In the genomic region with DNA sequence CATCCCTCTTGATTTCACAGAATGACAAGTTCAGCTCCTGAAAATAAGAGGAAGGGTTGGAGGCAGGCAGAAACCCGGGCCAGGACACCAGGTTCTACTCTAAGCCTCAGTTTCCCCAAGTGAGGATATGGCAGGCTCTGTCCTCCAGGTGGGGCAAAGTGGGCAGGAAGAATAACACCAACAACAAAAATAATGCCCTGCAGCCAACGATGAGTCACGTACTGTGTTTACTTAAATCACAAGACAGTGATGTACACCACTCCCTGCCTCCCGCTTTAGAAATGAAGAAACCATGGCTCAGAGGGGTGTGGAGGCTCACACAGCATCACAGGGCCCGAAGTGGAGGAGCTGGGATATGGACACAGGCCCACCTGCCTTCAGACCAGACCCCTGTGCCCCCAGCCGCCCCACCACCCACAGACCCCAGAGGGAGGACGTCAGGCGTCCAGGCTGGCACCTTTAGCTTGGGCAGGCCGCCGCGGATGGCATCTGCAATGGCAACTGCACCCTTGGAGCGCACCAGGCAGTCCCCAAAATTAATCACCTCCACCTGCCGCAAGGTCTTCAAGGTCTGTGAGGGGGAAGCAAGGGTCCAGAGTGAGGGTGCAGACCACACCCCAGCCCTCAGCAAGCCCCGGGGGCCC, we compare ENCODE assay signal across 16 cellular contexts. TPM values are rescaled to one million over a fixed set of nuclear protein-coding genes. Genes with fewer than 3 reads are reported as not detected.
A peak's percentile ranks its signal among the peaks of the same experiment; 100 is the strongest.
DNase-seq lines count a peak whose midpoint lies in the region; ATAC-seq, FAIRE-seq and TF ChIP-seq lines count a peak whose summit lies in the region.
"Had no signal": no experiment of that assay in that cellular context is flagged by ENCODE, and none has a peak within 500 bp of the region (broad histone marks: within the 10 kb centered on the region; RNA-seq: fewer than 3 reads in every experiment).

No MANE protein-coding gene starts in this region.

- H3K4me1 Mint-ChIP-seq in T-helper 2 cell treated with Interferon-gamma antibody and Interleukin-4, amounts not matched to agents 5 μg/mL and 100 μg/mL, for 36 hours (ENCODE audit: low read depth): no peaks in the 10 kb centered on the region
- H3K4me1 Mint-ChIP-seq: activated CD4-positive, alpha-beta T cell treated with anti-CD3 and anti-CD28 coated beads for 36 hours; CD8-positive, alpha-beta memory T cell had no signal

- no peak for FAIRE-seq in H54 (lab: Jason Lieb, UNC)
- FAIRE-seq: GM18507 had no signal

- H3K9me3 Mint-ChIP-seq in T-helper 2 cell treated with Interferon-gamma antibody and Interleukin-4, amounts not matched to agents 5 μg/mL and 100 μg/mL, for 36 hours: no peaks in the 10 kb centered on the region
- H3K9me3 Mint-ChIP-seq: CD8-positive, alpha-beta memory T cell; stimulated activated naive CD8-positive, alpha-beta T cell treated with anti-CD3 and anti-CD28 coated beads, Interleukin-15, Interleukin-2, amounts not matched to agents 100 ng/mL and 50 ng/mL, for 24 hours had no signal

- H3K4me3 ChIP-seq in adipocyte (ENCODE audit: low read length): no peak overlapping the region
- no peak overlapping the region for H3K4me3 ChIP-seq in dorsolateral prefrontal cortex

- no peak overlapping the region for H3K4me3 Mint-ChIP-seq in T-helper 2 cell treated with Interferon-gamma antibody and Interleukin-4, amounts not matched to agents 5 μg/mL and 100 μg/mL, for 36 hours
- H3K4me3 Mint-ChIP-seq: activated CD4-positive, alpha-beta T cell treated with anti-CD3 and anti-CD28 coated beads for 36 hours; activated naive CD8-positive, alpha-beta T cell; CD8-positive, alpha-beta memory T cell; stimulated activated naive CD8-positive, alpha-beta T cell treated with anti-CD3 and anti-CD28 coated beads, Interleukin-15, Interleukin-2, amounts not matched to agents 100 ng/mL and 50 ng/mL, for 24 hours had no signal

- in situ Hi-C loops in GM13977 (cut with MboI; ENCODE audit: low pct_unique_long_range_greater_than_20kb, low sequenced_read_pairs, unreplicated experiment): no loop called here

- H3K4me1 ChIP-seq in adipocyte (ENCODE audit: control insufficient read depth, insufficient read depth, low read length): peaks cover 3% of the 10 kb centered on the region
- no peaks in the 10 kb centered on the region for H3K4me1 ChIP-seq in foreskin keratinocyte

- intact Hi-C loops in dorsolateral prefrontal cortex (cut with DNase I): no loop called here

- DNase-seq in A172 (ENCODE audit: low spot score) (peak; percentile 68), H54 (ENCODE audit: insufficient read length, low spot score) (peak; percentile 61), adipocyte (ENCODE audit: low read depth) (peak; percentile 75), foreskin keratinocyte (peak in 1 of 2 donors; percentile 76), OCI-M2 (lab: John Stamatoyannopoulos, UW; ENCODE audit: unreplicated experiment) (no peak), GM13977 (ENCODE audit: low spot score) (no peak), dorsolateral prefrontal cortex (no peak)
- DNase-seq in T-helper 2 cell treated with Interferon-gamma antibody and Interleukin-4, amounts not matched to agents 5 μg/mL and 100 μg/mL, for 36 hours (ENCODE audit: low spot score): no peak
- DNase-seq: activated CD4-positive, alpha-beta T cell treated with anti-CD3 and anti-CD28 coated beads for 36 hours; CD8-positive, alpha-beta memory T cell; NCI-H1417; RPMI8226; stimulated activated CD4-positive, alpha-beta T cell treated with anti-CD3 and anti-CD28 coated beads, Interleukin-12 subunit alpha, Interleukin-12 subunit beta, amount 100 ng/mL, for 4 hours had no signal

- TF ChIP-seq CTCF in foreskin keratinocyte (conservative IDR thresholded peaks at IDR 0.05): peak; percentile 66
- TF ChIP-seq CTCF in GM13977 (IDR thresholded peaks at IDR 0.05; ENCODE audit: extremely low read depth, insufficient read depth, missing control alignments): no peak
- no peak for TF ChIP-seq CTCF in dorsolateral prefrontal cortex (IDR thresholded peaks at IDR 0.05 in 54 of 56, conservative IDR thresholded peaks at IDR 0.05 in 2 of 56; ENCODE audit: low read depth in 1 of 56, partially characterized antibody in 56 of 56)

- H3K27me3 Mint-ChIP-seq in T-helper 2 cell treated with Interferon-gamma antibody and Interleukin-4, amounts not matched to agents 5 μg/mL and 100 μg/mL, for 36 hours (ENCODE audit: low read depth): no peaks in the 10 kb centered on the region
- H3K27me3 Mint-ChIP-seq: activated CD4-positive, alpha-beta T cell treated with anti-CD3 and anti-CD28 coated beads for 36 hours; activated naive CD8-positive, alpha-beta T cell; CD8-positive, alpha-beta memory T cell; stimulated activated naive CD8-positive, alpha-beta T cell treated with anti-CD3 and anti-CD28 coated beads, Interleukin-15, Interleukin-2, amounts not matched to agents 100 ng/mL and 50 ng/mL, for 24 hours had no signal

- H3K36me3 Mint-ChIP-seq in T-helper 2 cell treated with Interferon-gamma antibody and Interleukin-4, amounts not matched to agents 5 μg/mL and 100 μg/mL, for 36 hours (ENCODE audit: low read depth): peaks cover 42% of the 10 kb centered on the region
- H3K36me3 Mint-ChIP-seq: activated naive CD8-positive, alpha-beta T cell had no signal

- no peaks in the 10 kb centered on the region for H3K9me3 ChIP-seq in adipocyte (ENCODE audit: control insufficient read depth, low read length)

- no peak overlapping the region for H3K27ac Mint-ChIP-seq in T-helper 2 cell treated with Interferon-gamma antibody and Interleukin-4, amounts not matched to agents 5 μg/mL and 100 μg/mL, for 36 hours
- H3K27ac Mint-ChIP-seq: activated CD4-positive, alpha-beta T cell treated with anti-CD3 and anti-CD28 coated beads for 36 hours; activated naive CD8-positive, alpha-beta T cell had no signal

- TF ChIP-seq POLR2A in H54 (IDR thresholded peaks at IDR 0.05; ENCODE audit: low read depth, low read length): no peak

- peaks cover 88% of the 10 kb centered on the region for H3K36me3 ChIP-seq in adipocyte (ENCODE audit: control insufficient read depth, insufficient read depth, low read length, severe bottlenecking)

- ATAC-seq in foreskin keratinocyte: peak; percentile 79
- ATAC-seq: activated CD4-positive, alpha-beta T cell treated with anti-CD3 and anti-CD28 coated beads for 36 hours had no signal

- no peak overlapping the region for H3K9ac ChIP-seq in adipocyte (ENCODE audit: low read length)

- H3K27ac ChIP-seq in foreskin keratinocyte (peak overlapping the region; percentile 49), dorsolateral prefrontal cortex (peak overlapping the region in 25 of 59 donors; percentile 6 to 70 (median 35))

- no peaks in the 10 kb centered on the region for H3K27me3 ChIP-seq in adipocyte (replicated peaks; ENCODE audit: control insufficient read depth, insufficient read depth, low read length)
- H3K27me3 ChIP-seq in foreskin keratinocyte: no peaks in the 10 kb centered on the region
- no peaks in the 10 kb centered on the region for H3K27me3 ChIP-seq in dorsolateral prefrontal cortex

RNA-seq across cellular contexts. Expression of a gene that starts 15.6 kb away (rescaled TPM):
- 0.53 TPM in 1 of 2 replicates, not detected in the other for total RNA-seq in A172 (2014; rRNA removed; shearing (Covaris generic))
- total RNA-seq in foreskin keratinocyte (0.82 and 0.99 TPM in 2 replicates), dorsolateral prefrontal cortex (100 to 1,000 TPM in 3 of 120 experiments, 10 to 100 TPM in 117; 10.7 to 123 (median 32.2) TPM)
- 0.96 and 1.1 TPM in 2 replicates for polyA plus RNA-seq in foreskin keratinocyte

RNA-seq across cellular contexts. Expression of a gene that starts 29.6 kb away (rescaled TPM):
- 95.7 and 100 TPM in 2 replicates for total RNA-seq in A172 (2014; rRNA removed; shearing (Covaris generic))
- 195 and 210 TPM in 2 replicates for total RNA-seq in foreskin keratinocyte
- polyA plus RNA-seq in foreskin keratinocyte: 180 and 182 TPM in 2 replicates
- total RNA-seq in dorsolateral prefrontal cortex: 100 to 1,000 TPM; 115 to 243 (median 177) TPM

RNA-seq across cellular contexts. Expression of a gene that starts 44.9 kb away (rescaled TPM):
- total RNA-seq in A172 (2014; rRNA removed; shearing (Covaris generic)): 26.9 and 31.1 TPM in 2 replicates
- total RNA-seq in foreskin keratinocyte (82.6 and 89.4 TPM in 2 replicates), dorsolateral prefrontal cortex (100 to 1,000 TPM in 112 of 120 experiments, 10 to 100 TPM in 8; 84.4 to 177 (median 117) TPM)
- polyA plus RNA-seq in foreskin keratinocyte: 35.3 and 37.7 TPM in 2 replicates

RNA-seq across cellular contexts. Expression of a gene that starts 51.3 kb away (rescaled TPM):
- total RNA-seq in A172 (2014; rRNA removed; shearing (Covaris generic)): 23.9 and 26.4 TPM in 2 replicates
- total RNA-seq in foreskin keratinocyte (20.6 and 21.2 TPM in 2 replicates), dorsolateral prefrontal cortex (10 to 100 TPM; 24.3 to 54.4 (median 39.0) TPM)
- 14.1 and 15.1 TPM in 2 replicates for polyA plus RNA-seq in foreskin keratinocyte

Comparison
In these comparisons a context has a peak if more than half of its experiments do, and no peak if none do; other contexts are left out.
1. DNase-seq: peak in A172 (single experiment), H54 (single experiment) and adipocyte (single experiment); none in T-helper 2 cell treated with Interferon-gamma antibody and Interleukin-4, amounts not matched to agents 5 μg/mL and 100 μg/mL, for 36 hours (single experiment), OCI-M2 (single experiment), GM13977 (single experiment) and dorsolateral prefrontal cortex (0 of 10).